Comparison of ENCODE assay signal across 8 cellular contexts in the genomic region with DNA sequence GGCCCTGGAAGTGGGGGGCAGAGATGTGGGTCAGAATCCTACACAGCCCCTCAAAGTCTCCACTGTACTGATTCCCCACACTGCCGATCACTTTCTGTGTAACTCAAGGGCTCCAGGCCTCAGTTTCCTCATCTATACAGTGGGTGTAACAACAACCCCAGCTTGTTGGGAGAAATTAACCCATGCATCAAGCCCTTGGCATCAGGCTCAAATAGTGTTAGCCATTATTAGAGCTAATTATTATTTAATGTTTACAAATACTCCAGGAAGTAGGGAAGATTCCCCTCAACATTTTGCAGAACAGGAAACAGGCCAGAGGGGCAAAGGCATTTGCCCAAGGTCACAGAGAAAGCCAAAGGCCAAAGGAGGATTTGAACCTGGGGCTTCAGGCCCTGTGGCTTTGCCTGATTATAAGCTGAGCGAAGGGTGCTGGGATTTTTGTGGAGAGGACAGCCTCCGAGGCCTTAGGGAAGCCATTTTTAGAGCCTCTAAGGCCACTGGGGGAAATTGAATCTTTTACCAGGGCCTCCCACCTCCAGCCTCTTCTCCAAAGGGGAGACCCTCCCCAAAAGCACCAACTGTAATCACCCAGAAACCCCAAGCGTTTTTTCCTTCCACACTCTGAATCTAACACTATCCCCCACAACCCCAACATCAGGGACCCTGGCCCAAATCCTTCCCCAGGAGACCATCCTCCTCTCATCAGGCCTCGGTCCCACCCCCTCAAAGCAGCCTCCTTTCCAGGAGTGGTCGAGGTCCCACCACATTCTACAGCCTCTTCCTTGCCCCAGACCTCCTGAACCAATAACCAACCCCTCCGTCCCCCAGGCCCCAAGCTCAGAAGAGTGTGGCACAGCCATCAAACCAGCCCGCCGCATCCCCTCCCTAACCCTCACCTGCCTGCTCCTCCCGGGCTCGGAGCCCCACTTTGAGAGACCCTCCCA. TPM values are rescaled to one million over a fixed set of nuclear protein-coding genes. Genes with fewer than 3 reads are reported as not detected.
DNase-seq lines count a peak whose midpoint lies in the region; ATAC-seq and TF ChIP-seq lines count a peak whose summit lies in the region.

No MANE protein-coding gene starts in this region.

- peak overlapping the region; percentile 9; the same call in 1 of the 2 replicates for H3K27ac ChIP-seq in ACC112 (ENCODE audit: low read depth, low read length)
- H3K27ac ChIP-seq in body of pancreas: peak overlapping the region in 3 of 4 donors; percentile 50 to 86 (median 78)
- peak overlapping the region; percentile 43 to 87 for H3K27ac ChIP-seq in lung (ENCODE audit: low read depth in 1 of 2, low read length in 1 of 2)
- H3K27ac ChIP-seq in vagina: peak overlapping the region; percentile 94

- no peaks in the 10 kb centered on the region for H3K9me3 ChIP-seq in body of pancreas
- no peaks in the 10 kb centered on the region for H3K9me3 ChIP-seq in lung (ENCODE audit: control insufficient read depth in 2 of 2, insufficient read depth in 1 of 2, low read length in 1 of 2)
- H3K9me3 ChIP-seq in vagina: no peaks in the 10 kb centered on the region

- WGBS in body of pancreas, 2 donors: 18 to 19% methylated on average over 11 of the region's 11 CpGs
- WGBS in lung, 2 donors: 15 to 22% methylated on average over 11 of the region's 11 CpGs

- TF ChIP-seq CTCF in body of pancreas (IDR thresholded peaks at IDR 0.05): no peak
- no peak for TF ChIP-seq CTCF in lung (IDR thresholded peaks at IDR 0.05; ENCODE audit: control extremely low read depth, extremely low read depth)
- TF ChIP-seq CTCF in vagina (IDR thresholded peaks at IDR 0.05): no peak

- peaks cover 13% of the 10 kb centered on the region for H3K4me1 ChIP-seq in ACC112 (ENCODE audit: control insufficient read depth, insufficient read depth, low read length, unreplicated experiment)
- peaks cover 16% of the 10 kb centered on the region for H3K4me1 ChIP-seq in body of pancreas
- peaks cover 0 to 2% of the 10 kb centered on the region in 2 donors for H3K4me1 ChIP-seq in lung (ENCODE audit: control insufficient read depth in 2 of 2, insufficient read depth in 2 of 2, low read length in 2 of 2)
- peaks cover 18% of the 10 kb centered on the region for H3K4me1 ChIP-seq in vagina

- H3K27me3 ChIP-seq in ACC112 (ENCODE audit: insufficient read depth, low read length): no peaks in the 10 kb centered on the region
- no peaks in the 10 kb centered on the region for H3K27me3 ChIP-seq in body of pancreas
- H3K27me3 ChIP-seq in lung (ENCODE audit: control insufficient read depth, insufficient read depth): no peaks in the 10 kb centered on the region
- no peaks in the 10 kb centered on the region for H3K27me3 ChIP-seq in vagina

- intact Hi-C loops in body of pancreas (cut with DNase I): no loop called here
- intact Hi-C loops in vagina (cut with DNase I): no loop called here

- no peak overlapping the region for H2AFZ ChIP-seq in ACC112 (ENCODE audit: low read length, unreplicated experiment)

- TF ChIP-seq POLR2A in body of pancreas (IDR thresholded peaks at IDR 0.05) (no peak), vagina (IDR thresholded peaks at IDR 0.05) (no peak)

- H3K79me2 ChIP-seq in ACC112 (ENCODE audit: control insufficient read depth, insufficient read depth, low read length, unreplicated experiment): peaks cover 12% of the 10 kb centered on the region

- ATAC-seq in body of pancreas (no peak), lung (ENCODE audit: insufficient read depth, low FRiP score) (no peak), HG02571 (IDR thresholded peaks at IDR 0.05; ENCODE audit: unreplicated experiment) (no peak)

- H3K4me3 ChIP-seq in ACC112 (ENCODE audit: low read depth, low read length) (peak overlapping the region; percentile 85), body of pancreas (peak overlapping the region; percentile 51 to 53), lung (peak overlapping the region; percentile 33), vagina (peak overlapping the region; percentile 81 to 98)

- peak; percentile 63 for DNase-seq in HuH-7.5 (ENCODE audit: low spot score)
- no peak for DNase-seq in body of pancreas
- no peak for DNase-seq in lung (ENCODE audit: low spot score)
- no peak for DNase-seq in vagina (ENCODE audit: extremely low spot score in 2 of 2)
- no peak for DNase-seq in islet precursor cell
- no peak for DNase-seq in LoVo (ENCODE audit: low spot score)

- H3K36me3 ChIP-seq in ACC112 (ENCODE audit: insufficient read depth, low read length): peaks cover 5% of the 10 kb centered on the region; the same call in 1 of the 2 replicates
- H3K36me3 ChIP-seq in body of pancreas (replicated peaks in 1 of 2; ENCODE audit: insufficient read depth in 1 of 2, low read depth in 2 of 2): no peaks in the 10 kb centered on the region
- peaks cover 0 to 27% of the 10 kb centered on the region in 2 donors for H3K36me3 ChIP-seq in lung (ENCODE audit: control insufficient read depth in 2 of 2, insufficient read depth in 2 of 2, low read length in 2 of 2)
- H3K36me3 ChIP-seq in vagina: peaks cover 0 to 30% of the 10 kb centered on the region in 2 donors

RNA-seq across cellular contexts. Expression of a gene that starts 1.1 kb away (rescaled TPM):
- 100 to 1,000 TPM; 235 to 247 TPM for total RNA-seq in body of pancreas
- total RNA-seq in lung: 100 to 1,000 TPM; 168 to 225 TPM
- polyA plus RNA-seq in lung: 100 to 1,000 TPM; 235 to 357 TPM
- 376 TPM for total RNA-seq in vagina

RNA-seq across cellular contexts. Expression of a gene that starts 15.4 kb away (rescaled TPM):
- total RNA-seq in body of pancreas (10 to 100 TPM; 62.6 to 71.1 TPM), lung (10 to 100 TPM; 51.3 to 85.9 TPM), vagina (131 TPM)
- polyA plus RNA-seq in lung: 100 to 1,000 TPM in 1 of 2 donors, 10 to 100 TPM in 1; 63.7 to 117 TPM

RNA-seq across cellular contexts. Expression of a gene that starts 20.4 kb away (rescaled TPM):
- total RNA-seq in body of pancreas (10 to 100 TPM; 12.5 to 14.2 TPM), lung (10 to 100 TPM; 17.5 to 23.8 TPM), vagina (25.3 TPM)
- polyA plus RNA-seq in lung: 10 to 100 TPM in 1 of 2 donors, 1 to 10 TPM in 1; 9.3 to 26.8 TPM

RNA-seq across cellular contexts. Expression of a gene that starts 29.4 kb away (rescaled TPM):
- total RNA-seq in body of pancreas (100 to 1,000 TPM; 242 to 358 TPM), lung (100 to 1,000 TPM; 689 to 926 TPM), vagina (747 TPM)
- polyA plus RNA-seq in lung: 1,000 to 10,000 TPM; 1,135 to 1,266 TPM

RNA-seq across cellular contexts. Expression of a gene that starts 46.3 kb away (rescaled TPM):
- 100 to 1,000 TPM; 146 to 214 TPM for total RNA-seq in body of pancreas
- total RNA-seq in lung: 100 to 1,000 TPM in 1 of 2 donors, 10 to 100 TPM in 1; 51.4 to 114 TPM
- polyA plus RNA-seq in lung: 10 to 100 TPM; 73.4 to 92.5 TPM
- 124 TPM for total RNA-seq in vagina

Comparison
In these comparisons a context has a peak if more than half of its experiments do, and no peak if none do; other contexts are left out.
1. H3K27ac ChIP-seq: peak in every context shown above with its lines; median percentile 94 in vagina; 78 in body of pancreas; 65 in lung; 9 in ACC112.
2. H3K4me3 ChIP-seq: peak in every context shown above with its lines; median percentile 90 in vagina; 85 in ACC112; 52 in body of pancreas; 33 in lung.